8 cellular contexts compared by ENCODE assay signal in the genomic region with DNA sequence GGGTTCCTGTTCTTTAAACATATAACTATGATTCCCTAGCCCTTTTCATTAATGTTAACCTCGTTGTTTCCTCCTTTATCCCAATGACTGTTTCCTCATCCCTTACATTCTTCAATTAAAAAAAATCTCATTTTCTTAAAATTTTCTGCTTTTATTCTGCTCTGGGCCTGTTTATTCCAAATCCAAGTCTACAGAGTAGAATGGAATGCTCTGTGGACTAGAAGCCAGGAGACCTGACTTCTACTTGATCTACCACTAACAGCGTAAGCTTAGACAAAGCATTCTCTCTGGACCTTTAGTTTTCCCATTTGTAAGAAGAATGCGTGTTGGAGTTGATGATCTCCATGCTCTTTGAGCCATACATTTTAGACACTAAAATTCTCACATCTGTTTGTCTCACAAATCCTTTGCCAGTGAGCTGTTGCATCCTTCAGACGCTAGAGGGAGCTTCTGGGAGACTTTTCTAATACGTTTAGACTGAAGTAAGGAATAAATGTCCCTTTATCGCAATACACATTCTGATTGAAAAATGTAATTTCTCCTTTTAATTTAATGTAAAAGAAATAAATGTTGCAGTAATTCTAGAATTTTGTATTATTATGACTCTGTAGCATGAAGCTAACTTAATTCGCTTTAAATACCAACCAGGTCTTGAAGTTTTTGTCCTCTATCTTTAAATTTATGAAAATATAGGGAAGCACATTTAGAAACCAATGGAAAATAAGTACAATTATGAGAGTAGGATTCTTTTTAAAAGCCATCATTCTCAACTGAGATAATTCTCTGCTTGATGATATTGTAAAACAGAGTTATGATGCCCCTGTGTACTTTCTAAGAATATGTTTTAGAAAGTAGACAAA. TPM values are rescaled to one million over a fixed set of nuclear protein-coding genes. Genes with fewer than 3 reads are reported as not detected.
A peak's percentile ranks its signal among the peaks of the same experiment; 100 is the strongest.
DNase-seq lines count a peak whose midpoint lies in the region; ATAC-seq and TF ChIP-seq lines count a peak whose summit lies in the region.

No MANE protein-coding gene starts in this region.

- H3K4me3 ChIP-seq in HL-60 (replicated peaks; ENCODE audit: insufficient read depth, low read length), result no peak overlapping the region
- no peak overlapping the region for H3K4me3 ChIP-seq in brain microvascular endothelial cell (ENCODE audit: low read depth, low read length)
- no peak overlapping the region for H3K4me3 ChIP-seq in kidney epithelial cell (ENCODE audit: low read depth, low read length)

- DNase-seq in SHP77 (lab: John Stamatoyannopoulos, UW) (peak; percentile 45 to 65), SHP77 treated with DMSO at 0.1 percent for 48 hours (lab: John Stamatoyannopoulos, UW) (no peak), HL-60 (ENCODE audit: low read depth in 1 of 2, low spot score in 1 of 2) (peak in 1 of 2 experiments; percentile 60), NCI-H774 (lab: John Stamatoyannopoulos, UW) (peak; percentile 76), brain microvascular endothelial cell (peak; percentile 65), kidney epithelial cell (ENCODE audit: low read depth) (no peak), superior temporal gyrus (ENCODE audit: extremely low spot score) (peak; percentile 89)

- in situ Hi-C loops in brain microvascular endothelial cell (cut with HindIII; ENCODE audit: low pct_ligation_motif_present, low sequenced_read_pairs), result no loop called here

- TF ChIP-seq CTCF in HL-60 (IDR thresholded peaks at IDR 0.05; ENCODE audit: insufficient read depth, low read length), result peak; percentile 86
- peak; percentile 95 for TF ChIP-seq CTCF in brain microvascular endothelial cell (IDR thresholded peaks at IDR 0.05; ENCODE audit: low read depth, low read length, missing control alignments)
- peak; percentile 95 for TF ChIP-seq CTCF in kidney epithelial cell (IDR thresholded peaks at IDR 0.05; ENCODE audit: insufficient read depth, low read length, poor library complexity, severe bottlenecking)

- no peak overlapping the region for H3K27ac ChIP-seq in HL-60 (replicated peaks)
- no peak overlapping the region for H3K27ac ChIP-seq in brain microvascular endothelial cell

- H3K27me3 ChIP-seq in HL-60 (ENCODE audit: insufficient read depth, poor library complexity, severe bottlenecking) (no peaks in the 10 kb centered on the region), brain microvascular endothelial cell (replicated peaks) (no peaks in the 10 kb centered on the region), kidney epithelial cell (ENCODE audit: control insufficient read depth, insufficient read depth, low read length) (no peaks in the 10 kb centered on the region)

- peak; percentile 59 for ATAC-seq in GM21423 (IDR thresholded peaks at IDR 0.05; ENCODE audit: unreplicated experiment)

- H3K36me3 ChIP-seq in brain microvascular endothelial cell (replicated peaks) (no peaks in the 10 kb centered on the region), kidney epithelial cell (ENCODE audit: control insufficient read depth, insufficient read depth, low read length) (no peaks in the 10 kb centered on the region)

RNA-seq across cellular contexts. Expression of gene GMNC, which starts 21.7 kb away (rescaled TPM):
- 0.38 and 0.41 TPM in 2 replicates for total RNA-seq in kidney epithelial cell

Comparison
In these comparisons a context has a peak if more than half of its experiments do, and no peak if none do; other contexts are left out.
1. DNase-seq: peak in SHP77 (2 of 2), NCI-H774 (single experiment), brain microvascular endothelial cell (single experiment) and superior temporal gyrus (single experiment); none in SHP77 treated with DMSO at 0.1 percent for 48 hours (single experiment) and kidney epithelial cell (single experiment).
2. Peak in every context shown above with its lines, with median percentiles within 50 percentile points of each other: CTCF ChIP-seq.